26 cellular contexts compared by ENCODE assay signal in the genomic region with DNA sequence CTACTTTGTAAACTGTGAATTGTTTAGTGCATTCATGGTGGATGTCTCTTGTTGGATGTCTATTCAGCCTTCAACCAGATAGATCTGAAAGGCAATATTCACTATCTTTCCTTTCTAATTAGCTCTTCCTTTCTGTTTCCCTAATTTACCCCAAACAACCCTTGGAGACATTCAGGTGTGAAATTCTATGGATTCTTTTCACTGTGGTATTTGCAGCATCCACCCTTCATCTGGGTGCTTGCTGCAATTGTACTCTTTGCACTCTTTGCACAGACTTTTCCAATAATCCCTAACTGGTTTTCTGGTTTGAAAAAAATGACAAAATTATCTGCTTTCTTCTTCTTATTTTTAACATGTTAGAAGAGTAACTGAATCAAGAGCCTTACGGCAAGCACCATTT. TPM values are rescaled to one million over a fixed set of nuclear protein-coding genes. Genes with fewer than 3 reads are reported as not detected.
"Had no signal": no experiment of that assay in that cellular context is flagged by ENCODE, and none has a peak within 500 bp of the region (broad histone marks: within the 10 kb centered on the region; RNA-seq: fewer than 3 reads in every experiment).

No MANE protein-coding gene starts in this region.

- H3K36me3 Mint-ChIP-seq: activated naive CD4-positive, alpha-beta T cell treated with anti-CD3 and anti-CD28 coated beads, Interleukin-2, amount 10 ng/mL, durations not matched to agents 7 days and 5 days; activated naive CD8-positive, alpha-beta T cell; WTC11 had no signal

- H3K9me3 ChIP-seq: body of pancreas had no signal

- H3K9me3 Mint-ChIP-seq: activated CD4-positive, alpha-beta memory T cell treated with anti-CD3 and anti-CD28 coated beads, Interleukin-2, amount 10 ng/mL, durations not matched to agents 7 days and 5 days; activated CD4-positive, alpha-beta T cell treated with anti-CD3 and anti-CD28 coated beads, Interleukin-2, amount 10 ng/mL, durations not matched to agents 7 days and 5 days; activated naive CD4-positive, alpha-beta T cell treated with anti-CD3 and anti-CD28 coated beads, Interleukin-2, amount 10 ng/mL, durations not matched to agents 7 days and 5 days; activated T-cell treated with anti-CD3 and anti-CD28 coated beads, Interleukin-2, amount 50 U/mL, for 24 hours; activated T-cell treated with anti-CD3 and anti-CD28 coated beads, Interleukin-2, amount 50 U/mL, for 72 hours; dendritic cell treated with granulocyte-macrophage colony-stimulating factor and Interleukin-4, amounts not matched to agents 40 ng/mL and 50 ng/mL, for 4 days; effector memory CD8-positive, alpha-beta T cell; WTC11 had no signal

- H3K4me1 ChIP-seq: body of pancreas had no signal

- DNase-seq: activated CD4-positive, alpha-beta memory T cell treated with anti-CD3 and anti-CD28 coated beads, Interleukin-2, amount 10 ng/mL, durations not matched to agents 7 days and 5 days; activated CD4-positive, alpha-beta T cell treated with anti-CD3 and anti-CD28 coated beads for 1 hour; activated CD4-positive, alpha-beta T cell treated with anti-CD3 and anti-CD28 coated beads for 4 hours; activated CD4-positive, alpha-beta T cell treated with anti-CD3 and anti-CD28 coated beads, Interleukin-2, amount 10 ng/mL, durations not matched to agents 7 days and 5 days; activated CD4-positive, alpha-beta T cell treated with anti-CD3 and anti-CD28 coated beads, Interleukin-2, amount 50 U/mL, for 4 hours; activated CD8-positive, alpha-beta memory T cell treated with anti-CD3 and anti-CD28 coated beads, Interleukin-2, amount 50 U/mL, for 48 hours; activated gamma-delta T cell; activated naive CD4-positive, alpha-beta T cell; activated naive CD4-positive, alpha-beta T cell treated with anti-CD3 and anti-CD28 coated beads, Interleukin-2, amount 10 ng/mL, durations not matched to agents 7 days and 5 days; activated T-cell treated with anti-CD3 and anti-CD28 coated beads for 4 hours; activated T-cell treated with anti-CD3 and anti-CD28 coated beads, Interleukin-2, amount 50 U/mL, for 24 hours; amniotic stem cell; aorta; body of pancreas; central memory CD4-positive, alpha-beta T cell; cerebellar nuclear complex; effector CD4-positive, alpha-beta T cell; effector memory CD8-positive, alpha-beta T cell; foreskin fibroblast had no signal

- H3K27ac ChIP-seq: body of pancreas, coronary artery, VCaP had no signal

- H3K4me3 ChIP-seq: body of pancreas, coronary artery had no signal

- H3K27me3 Mint-ChIP-seq: activated CD4-positive, alpha-beta memory T cell treated with anti-CD3 and anti-CD28 coated beads, Interleukin-2, amount 10 ng/mL, durations not matched to agents 7 days and 5 days; activated CD4-positive, alpha-beta T cell treated with anti-CD3 and anti-CD28 coated beads, Interleukin-2, amount 10 ng/mL, durations not matched to agents 7 days and 5 days; activated naive CD4-positive, alpha-beta T cell treated with anti-CD3 and anti-CD28 coated beads, Interleukin-2, amount 10 ng/mL, durations not matched to agents 7 days and 5 days; activated T-cell treated with anti-CD3 and anti-CD28 coated beads, Interleukin-2, amount 50 U/mL, for 24 hours; dendritic cell treated with granulocyte-macrophage colony-stimulating factor and Interleukin-4, amounts not matched to agents 40 ng/mL and 50 ng/mL, for 4 days had no signal

- H3K27ac Mint-ChIP-seq: activated CD4-positive, alpha-beta memory T cell treated with anti-CD3 and anti-CD28 coated beads, Interleukin-2, amount 10 ng/mL, durations not matched to agents 7 days and 5 days; activated CD4-positive, alpha-beta T cell treated with anti-CD3 and anti-CD28 coated beads, Interleukin-2, amount 10 ng/mL, durations not matched to agents 7 days and 5 days; activated naive CD4-positive, alpha-beta T cell treated with anti-CD3 and anti-CD28 coated beads, Interleukin-2, amount 10 ng/mL, durations not matched to agents 7 days and 5 days; activated naive CD8-positive, alpha-beta T cell; activated T-cell treated with anti-CD3 and anti-CD28 coated beads, Interleukin-2, amount 50 U/mL, for 24 hours; activated T-cell treated with anti-CD3 and anti-CD28 coated beads, Interleukin-2, amount 50 U/mL, for 72 hours; dendritic cell treated with granulocyte-macrophage colony-stimulating factor and Interleukin-4, amounts not matched to agents 40 ng/mL and 50 ng/mL, for 4 days; effector memory CD8-positive, alpha-beta T cell; WTC11 had no signal

- ATAC-seq: body of pancreas; effector memory CD8-positive, alpha-beta T cell; esophagus mucosa had no signal

- H3K4me3 Mint-ChIP-seq: activated CD4-positive, alpha-beta memory T cell treated with anti-CD3 and anti-CD28 coated beads, Interleukin-2, amount 10 ng/mL, durations not matched to agents 7 days and 5 days; activated CD4-positive, alpha-beta T cell treated with anti-CD3 and anti-CD28 coated beads, Interleukin-2, amount 10 ng/mL, durations not matched to agents 7 days and 5 days; activated naive CD4-positive, alpha-beta T cell treated with anti-CD3 and anti-CD28 coated beads, Interleukin-2, amount 10 ng/mL, durations not matched to agents 7 days and 5 days; activated naive CD8-positive, alpha-beta T cell; activated T-cell treated with anti-CD3 and anti-CD28 coated beads, Interleukin-2, amount 50 U/mL, for 24 hours; activated T-cell treated with anti-CD3 and anti-CD28 coated beads, Interleukin-2, amount 50 U/mL, for 72 hours; dendritic cell treated with granulocyte-macrophage colony-stimulating factor and Interleukin-4, amounts not matched to agents 40 ng/mL and 50 ng/mL, for 4 days; effector memory CD8-positive, alpha-beta T cell; WTC11 had no signal

- H3K27me3 ChIP-seq: body of pancreas had no signal

- H3K4me1 Mint-ChIP-seq: activated CD4-positive, alpha-beta memory T cell treated with anti-CD3 and anti-CD28 coated beads, Interleukin-2, amount 10 ng/mL, durations not matched to agents 7 days and 5 days; activated CD4-positive, alpha-beta T cell treated with anti-CD3 and anti-CD28 coated beads, Interleukin-2, amount 10 ng/mL, durations not matched to agents 7 days and 5 days; activated naive CD4-positive, alpha-beta T cell treated with anti-CD3 and anti-CD28 coated beads, Interleukin-2, amount 10 ng/mL, durations not matched to agents 7 days and 5 days had no signal

RNA-seq across cellular contexts. Expression of gene KL, which starts 56.5 kb away (rescaled TPM):
- total RNA-seq: WTC11 had no signal
